In genomic region chr7:154182361-154182760, GRCh38 we compare ENCODE assay signal across 6 cellular contexts.
"Had no signal": no experiment of that assay in that cellular context is flagged by ENCODE, and none has a peak within 500 bp of the region (broad histone marks: within the 10 kb centered on the region; RNA-seq: fewer than 3 reads in every experiment).

No MANE protein-coding gene starts in this region.

- H3K4me3 ChIP-seq: K562 had no signal

- ATAC-seq: HepG2, K562 had no signal

- FAIRE-seq: HepG2, HTR-8/SVneo, K562 had no signal

- H3K27ac ChIP-seq: HL-60 had no signal

- DNase-seq: IMR-90, KBM-7 had no signal
